22 cellular contexts compared by ENCODE assay signal in the genomic region with DNA sequence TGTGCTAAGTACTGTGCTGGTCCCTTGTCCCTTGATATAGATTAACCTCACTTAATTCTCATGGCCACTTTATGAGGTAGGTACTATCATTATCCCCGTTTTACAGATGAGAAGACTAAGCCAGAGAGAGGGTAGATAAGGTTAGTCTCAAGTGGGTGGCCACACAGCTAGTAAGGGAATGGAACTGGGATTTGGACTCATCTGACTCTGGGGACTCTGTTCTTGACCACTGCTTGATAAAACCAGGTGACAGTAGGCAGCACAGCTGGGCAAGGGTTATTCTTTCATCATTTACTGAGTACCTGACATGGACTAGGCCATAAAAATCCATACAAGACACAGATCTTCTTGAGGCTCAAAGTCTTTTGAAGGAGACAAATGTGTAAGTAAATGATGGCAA. TPM values are rescaled to one million over a fixed set of nuclear protein-coding genes. Genes with fewer than 3 reads are reported as not detected.
A peak's percentile ranks its signal among the peaks of the same experiment; 100 is the strongest.
DNase-seq lines count a peak whose midpoint lies in the region; ATAC-seq, FAIRE-seq and TF ChIP-seq lines count a peak whose summit lies in the region.
"Had no signal": no experiment of that assay in that cellular context is flagged by ENCODE, and none has a peak within 500 bp of the region (broad histone marks: within the 10 kb centered on the region; RNA-seq: fewer than 3 reads in every experiment).

No MANE protein-coding gene starts in this region.

- TF ChIP-seq RAD21 in IMR-90 (IDR thresholded peaks at IDR 0.05; ENCODE audit: low read length) (no peak), K562 (CRISPR knock-in tag; conservative IDR thresholded peaks at IDR 0.05 in 1 of 2, IDR thresholded peaks at IDR 0.05 in 1 of 2) (no peak), HepG2 (CRISPR knock-in tag; IDR thresholded peaks at IDR 0.05) (no peak)

- H3K9ac ChIP-seq in IMR-90 (ENCODE audit: low read depth, low read length): no peak overlapping the region
- H3K9ac ChIP-seq in K562 (ENCODE audit: insufficient read depth in 1 of 2, low read depth in 2 of 2, low read length in 2 of 2): no peak overlapping the region
- no peak overlapping the region for H3K9ac ChIP-seq in HepG2 (ENCODE audit: insufficient read depth, low read depth, low read length)
- H3K9ac ChIP-seq in H9 (ENCODE audit: extremely low read depth, insufficient read length, low read length): no peak overlapping the region
- H3K9ac ChIP-seq: GM23248 had no signal

- H3K36me3 ChIP-seq in IMR-90 (ENCODE audit: control insufficient read depth, insufficient read depth, low read length) (no peaks in the 10 kb centered on the region), K562 (ENCODE audit: control insufficient read depth, insufficient read depth, low read length) (no peaks in the 10 kb centered on the region; the same call in 2 of the 3 replicates), HepG2 (replicated peaks in 1 of 2; ENCODE audit: control insufficient read depth in 1 of 2, insufficient read depth in 2 of 2, low read length in 2 of 2) (no peaks in the 10 kb centered on the region), brain microvascular endothelial cell (replicated peaks) (no peaks in the 10 kb centered on the region)
- H3K36me3 ChIP-seq: BE2C had no signal

- TF ChIP-seq POLR2A in IMR-90 (IDR thresholded peaks at IDR 0.05; ENCODE audit: low read depth, low read length) (no peak), K562 (conservative IDR thresholded peaks at IDR 0.05) (no peak), HepG2 (IDR thresholded peaks at IDR 0.05; ENCODE audit: insufficient read depth in 1 of 2, low read depth in 2 of 2, low read length in 2 of 2) (no peak)

- TF ChIP-seq EP300 in K562 (IDR thresholded peaks at IDR 0.05; ENCODE audit: low read length) (no peak), HepG2 (IDR thresholded peaks at IDR 0.05; ENCODE audit: low read depth in 2 of 2, low read length in 2 of 2) (no peak), HepG2 (CRISPR knock-in tag; IDR thresholded peaks at IDR 0.05; ENCODE audit: borderline replicate concordance) (no peak)

- H2AFZ ChIP-seq in IMR-90 (replicated peaks; ENCODE audit: low read length, poor library complexity): no peak overlapping the region
- 0 out of 2 replicates have a peak overlapping the region, but pooled peaks have one; percentile 22 for H2AFZ ChIP-seq in K562 (ENCODE audit: low read depth, low read length)
- no peak overlapping the region for H2AFZ ChIP-seq in HepG2 (ENCODE audit: low read length)
- no peak overlapping the region for H2AFZ ChIP-seq in H9 (ENCODE audit: low read length)
- H2AFZ ChIP-seq: GM23248 had no signal

- H3T11ph ChIP-seq in H9 (ENCODE audit: low read length): no peak overlapping the region

- H3K9me3 Mint-ChIP-seq in nephron progenitor cell (peaks cover 4% of the 10 kb centered on the region), H9 (no peaks in the 10 kb centered on the region)
- H3K9me3 Mint-ChIP-seq: CD8-positive, alpha-beta memory T cell had no signal

- H3K79me1 ChIP-seq in IMR-90 (ENCODE audit: low read depth in 1 of 2, low read length in 2 of 2): no peaks in the 10 kb centered on the region
- no peaks in the 10 kb centered on the region for H3K79me1 ChIP-seq in H9 (ENCODE audit: insufficient read depth, low read depth, low read length, poor library complexity, severe bottlenecking)

- H3K18ac ChIP-seq in IMR-90 (ENCODE audit: low read depth, low read length) (0 out of 2 replicates have a peak overlapping the region, but pooled peaks have one; percentile 28), H9 (ENCODE audit: insufficient read length, low read depth, low read length) (no peak overlapping the region)

- H2BK5ac ChIP-seq in IMR-90 (ENCODE audit: low read depth, low read length, poor library complexity, severe bottlenecking) (no peak overlapping the region), H9 (ENCODE audit: insufficient read length, low read length) (no peak overlapping the region)

- no peaks in the 10 kb centered on the region for H3K23me2 ChIP-seq in H9 (ENCODE audit: insufficient read length, low read depth, low read length, poor library complexity, severe bottlenecking)

- DNase-seq in IMR-90: no peak
- DNase-seq in K562 (ENCODE audit: extremely low read depth in 1 of 4, low spot score in 3 of 4): no peak
- no peak for DNase-seq in HepG2 (ENCODE audit: low spot score)
- DNase-seq in nephron progenitor cell: no peak
- no peak for DNase-seq in GM10266 (ENCODE audit: extremely low spot score)
- DNase-seq in brain microvascular endothelial cell: no peak
- DNase-seq in H9: no peak
- DNase-seq: ACHN; BE2C; C1 segment of cervical spinal cord; CD4-positive, CD25-positive, alpha-beta regulatory T cell; CD8-positive, alpha-beta memory T cell; COR-L47; DMS 273 treated with DMSO at 0.1 percent for 48 hours; DMS53; DND-41 had no signal

- H3K79me2 ChIP-seq in K562 (ENCODE audit: control insufficient read depth, insufficient read depth, low read length) (no peaks in the 10 kb centered on the region), HepG2 (ENCODE audit: insufficient read depth, low read length) (no peaks in the 10 kb centered on the region), H9 (ENCODE audit: insufficient read depth, low read length) (0 out of 2 replicates have a peak, but pooled peaks cover 2% of the 10 kb centered on the region)

- in situ Hi-C loops in IMR-90 (cut with MboI; ENCODE audit: low sequenced_read_pairs) (no loop called here), K562 (cut with MboI) (no loop called here), HepG2 (cut with HindIII; ENCODE audit: extremely low pct_ligation_motif_present, low pct_unique_long_range_greater_than_20kb) (no loop called here), brain microvascular endothelial cell (cut with HindIII; ENCODE audit: low pct_ligation_motif_present, low sequenced_read_pairs) (no loop called here)

- no CpG with 5 or more reads among the region's 1 CpG for WGBS in IMR-90 (ENCODE audit: extremely low coverage in 2 of 2, insufficient read length in 1 of 2), 2 experiments
- WGBS in K562 (ENCODE audit: insufficient coverage, low coverage, missing lambda C conversion rate): 48% methylated on average over 1 of the region's 1 CpG
- WGBS in HepG2 (ENCODE audit: low lambda C conversion rate): 11% methylated on average over 1 of the region's 1 CpG
- no CpG with 5 or more reads among the region's 1 CpG for WGBS in H9 (ENCODE audit: extremely low coverage, insufficient read length, low lambda C conversion rate)

- peak overlapping the region; percentile 0; the same call in 1 of the 2 replicates for H3K4ac ChIP-seq in IMR-90 (ENCODE audit: low read depth, low read length)
- no peak overlapping the region for H3K4ac ChIP-seq in H9 (ENCODE audit: low read depth, low read length)

- no peak overlapping the region for H2AK9ac ChIP-seq in IMR-90 (replicated peaks; ENCODE audit: low read depth, low read length, poor library complexity)

- no peak overlapping the region for H4K8ac ChIP-seq in IMR-90 (ENCODE audit: low read depth in 2 of 2, low read length in 2 of 2)
- no peak overlapping the region for H4K8ac ChIP-seq in H9 (replicated peaks; ENCODE audit: insufficient read length, low read depth, low read length)

- H2AK5ac ChIP-seq in IMR-90 (ENCODE audit: low read depth, low read length) (0 out of 2 replicates have a peak overlapping the region, but pooled peaks have one; percentile 13), H9 (ENCODE audit: insufficient read length, low read length) (no peak overlapping the region)

- H3K4me1 Mint-ChIP-seq in nephron progenitor cell (peaks cover 13% of the 10 kb centered on the region), H9 (no peaks in the 10 kb centered on the region)

- H3K4me3 Mint-ChIP-seq in nephron progenitor cell (no peak overlapping the region), H9 (no peak overlapping the region)
- H3K4me3 Mint-ChIP-seq: IgD-negative memory B cell had no signal

- H3K4me2 ChIP-seq in IMR-90 (ENCODE audit: low read depth, low read length): no peak overlapping the region
- H3K4me2 ChIP-seq in K562 (ENCODE audit: insufficient read depth, low read length): no peak overlapping the region
- no peak overlapping the region for H3K4me2 ChIP-seq in HepG2 (ENCODE audit: low read depth, low read length)
- no peak overlapping the region for H3K4me2 ChIP-seq in H9 (ENCODE audit: insufficient read depth, insufficient read length, low read length)

- H2BK15ac ChIP-seq in IMR-90 (ENCODE audit: low read depth, low read length) (no peak overlapping the region), H9 (ENCODE audit: low read depth, low read length) (no peak overlapping the region)

- FAIRE-seq in K562 (lab: Jason Lieb, UNC): no peak
- FAIRE-seq in HepG2 (lab: Jason Lieb, UNC): no peak
- FAIRE-seq: A204.1, GM12891, GM19239 had no signal

- H3K9me1 ChIP-seq in IMR-90 (ENCODE audit: insufficient read depth, low read length) (no peaks in the 10 kb centered on the region), K562 (ENCODE audit: control insufficient read depth, insufficient read depth, low read length) (no peaks in the 10 kb centered on the region)

- H3K27ac ChIP-seq in IMR-90 (ENCODE audit: insufficient read depth, low read length) (no peak overlapping the region), K562 (ENCODE audit: extremely low read depth, low read depth, low read length) (no peak overlapping the region), HepG2 (ENCODE audit: extremely low read length, insufficient read depth, low read length) (no peak overlapping the region), brain microvascular endothelial cell (no peak overlapping the region), H9 (ENCODE audit: insufficient read length, low read depth, low read length) (no peak overlapping the region)
- H3K27ac ChIP-seq: GM23248, HL-60 had no signal

- ATAC-seq in IMR-90 (ENCODE audit: low read depth) (no peak), K562 (no peak), HepG2 (no peak)

- H4K20me1 ChIP-seq in IMR-90 (ENCODE audit: insufficient read depth, low read length) (no peaks in the 10 kb centered on the region), K562 (replicated peaks; ENCODE audit: control insufficient read depth, insufficient read depth, low read length) (no peaks in the 10 kb centered on the region), HepG2 (ENCODE audit: insufficient read depth, low read length) (no peaks in the 10 kb centered on the region), H9 (ENCODE audit: control insufficient read depth, insufficient read depth, insufficient read length) (no peaks in the 10 kb centered on the region)

- POLR2A ChIA-PET in IMR-90 (lab: Charles Lee; ENCODE audit: unreplicated experiment): no interaction called here
- POLR2A ChIA-PET in K562 (lab: Yijun Ruan, JAX): interaction anchor here (1.0 to 1.7 kb wide), 3 partner anchors 14 to 140 kb away, joined by 3 to 6 read pairs (median 4); no protein-coding TSS in a partner anchor
- POLR2A ChIA-PET in HepG2 (lab: Yijun Ruan, JAX): interaction anchor here (1.2 to 2.0 kb wide), 2 partner anchors 9 to 36 kb away, joined by 5 to 16 read pairs; no protein-coding TSS in a partner anchor

- H3K27me3 ChIP-seq in IMR-90 (ENCODE audit: control insufficient read depth, insufficient read depth, low read length) (no peaks in the 10 kb centered on the region; the same call in 1 of the 2 replicates), K562 (ENCODE audit: control insufficient read depth in 2 of 2, insufficient read depth in 2 of 2, low read length in 2 of 2) (no peaks in the 10 kb centered on the region), HepG2 (ENCODE audit: control insufficient read depth in 1 of 2, insufficient read depth in 2 of 2, low read length in 2 of 2) (peaks cover 0 to 2% of the 10 kb centered on the region in 2 experiments; a peak in 1 of 5 replicates), brain microvascular endothelial cell (replicated peaks) (no peaks in the 10 kb centered on the region), H9 (ENCODE audit: insufficient read depth, low read length) (no peaks in the 10 kb centered on the region)
- H3K27me3 ChIP-seq: BE2C had no signal

- H4K5ac ChIP-seq in IMR-90 (ENCODE audit: low read depth, low read length) (no peak overlapping the region), H9 (ENCODE audit: insufficient read length, low read depth, low read length) (no peak overlapping the region)

- H3K36me3 Mint-ChIP-seq in nephron progenitor cell (ENCODE audit: low read depth): no peaks in the 10 kb centered on the region
- no peaks in the 10 kb centered on the region for H3K36me3 Mint-ChIP-seq in H9 (ENCODE audit: insufficient read depth in 1 of 3, low read depth in 3 of 3)
- H3K36me3 Mint-ChIP-seq: CD8-positive, alpha-beta memory T cell had no signal

- intact Hi-C loops in IMR-90 (cut with micrococcal nuclease) (no loop called here), K562 (cut with micrococcal nuclease) (no loop called here), HepG2 (cut with micrococcal nuclease; ENCODE audit: unreplicated experiment) (no loop called here)

- CTCF ChIA-PET in IMR-90 (lab: Yijun Ruan, JAX): interaction anchor here (1.5 kb wide), 1 partner anchor 21 kb away, joined by 3 read pairs; no protein-coding TSS in a partner anchor
- CTCF ChIA-PET in K562 (lab: Yijun Ruan, JAX; ENCODE audit: low intra/inter-chr PET ratio): no interaction called here
- CTCF ChIA-PET in HepG2 (lab: Yijun Ruan, JAX; ENCODE audit: low intra/inter-chr PET ratio, low total read pairs): no interaction called here

- dilution Hi-C loops in IMR-90 (cut with HindIII; ENCODE audit: low sequenced_read_pairs, unreplicated experiment): no loop called here

- H2BK20ac ChIP-seq in IMR-90 (ENCODE audit: low read depth, low read length): no peak overlapping the region
- no peak overlapping the region for H2BK20ac ChIP-seq in H9 (ENCODE audit: low read depth, low read length, poor library complexity, severe bottlenecking)

- no peak overlapping the region; the same call in 1 of the 2 replicates for H3K23ac ChIP-seq in IMR-90 (ENCODE audit: low read depth, low read length)
- no peak overlapping the region for H3K23ac ChIP-seq in H9 (ENCODE audit: insufficient read length, low read depth, low read length)

- TF ChIP-seq CTCF in IMR-90 (conservative IDR thresholded peaks at IDR 0.05; ENCODE audit: low read depth, low read length) (no peak), K562 (IDR thresholded peaks at IDR 0.05 in 2 of 3, conservative IDR thresholded peaks at IDR 0.05 in 1 of 3; ENCODE audit: insufficient read depth in 2 of 3, low read depth in 1 of 3, low read length in 3 of 3) (no peak), HepG2 (CRISPR knock-in tag; IDR thresholded peaks at IDR 0.05) (no peak), nephron progenitor cell (IDR thresholded peaks at IDR 0.05) (no peak), GM10266 (IDR thresholded peaks at IDR 0.05; ENCODE audit: control insufficient read depth, insufficient read depth, low read depth, missing control alignments) (no peak), brain microvascular endothelial cell (IDR thresholded peaks at IDR 0.05; ENCODE audit: low read depth, low read length, missing control alignments) (no peak), H9 (conservative IDR thresholded peaks at IDR 0.05) (no peak)

- no peak overlapping the region for H2BK120ac ChIP-seq in IMR-90 (ENCODE audit: low read depth, low read length)
- H2BK120ac ChIP-seq in H9 (ENCODE audit: low read depth, low read length, poor library complexity, severe bottlenecking): no peak overlapping the region

- H3K4me3 ChIP-seq in IMR-90 (ENCODE audit: insufficient read depth, low read depth, low read length) (no peak overlapping the region), K562 (no peak overlapping the region), HepG2 (replicated peaks in 1 of 3; ENCODE audit: insufficient read depth in 1 of 3, low read depth in 2 of 3, low read length in 3 of 3) (no peak overlapping the region), brain microvascular endothelial cell (ENCODE audit: low read depth, low read length) (no peak overlapping the region)
- H3K4me3 ChIP-seq: GM23248 had no signal

- BruUV-seq in IMR-90 (replicated peaks; lab: Mats Ljungman, UMichigan) (no TSS peak), K562 (replicated peaks; lab: Mats Ljungman, UMichigan) (no TSS peak), HepG2 (replicated peaks; lab: Mats Ljungman, UMichigan) (no TSS peak)

- no peak overlapping the region for H2BK12ac ChIP-seq in H9 (ENCODE audit: insufficient read length, low read depth, low read length)

- H3K9me3 ChIP-seq in IMR-90 (ENCODE audit: control insufficient read depth, insufficient read depth, low read length) (no peaks in the 10 kb centered on the region), K562 (replicated peaks; ENCODE audit: control insufficient read depth, insufficient read depth, low read depth, low read length) (no peaks in the 10 kb centered on the region), HepG2 (ENCODE audit: low read length) (no peaks in the 10 kb centered on the region), H9 (ENCODE audit: control insufficient read depth, low read depth, low read length) (no peaks in the 10 kb centered on the region)
- H3K9me3 ChIP-seq: BE2C had no signal

- H3K4me1 ChIP-seq in IMR-90 (ENCODE audit: control insufficient read depth, insufficient read depth, low read length) (peaks cover 4% of the 10 kb centered on the region; the same call in 1 of the 2 replicates), K562 (replicated peaks in 1 of 2; ENCODE audit: control insufficient read depth in 2 of 2, insufficient read depth in 2 of 2, low read length in 2 of 2) (peaks cover under 1 to 16% of the 10 kb centered on the region in 2 experiments; a peak in 4 of 5 replicates), HepG2 (ENCODE audit: insufficient read depth, low read length) (peaks cover 72% of the 10 kb centered on the region), H9 (ENCODE audit: insufficient read depth, low read length) (no peaks in the 10 kb centered on the region)
- H3K4me1 ChIP-seq: BE2C had no signal

- H4K91ac ChIP-seq in IMR-90 (ENCODE audit: insufficient read depth, low read depth, low read length): no peak overlapping the region
- no peak overlapping the region for H4K91ac ChIP-seq in H9 (ENCODE audit: insufficient read length, low read depth, low read length)

- H3K56ac ChIP-seq in IMR-90 (ENCODE audit: extremely low read depth, insufficient read depth, low read length) (no peak overlapping the region), H9 (ENCODE audit: insufficient read length, low read depth, low read length) (no peak overlapping the region)

- H3K14ac ChIP-seq in IMR-90 (replicated peaks; ENCODE audit: low read depth, low read length): 0 out of 2 replicates have a peak overlapping the region, but pooled peaks have one; percentile 1
- H3K14ac ChIP-seq in H9 (ENCODE audit: insufficient read depth, low read length): no peak overlapping the region

- H3K27me3 Mint-ChIP-seq in nephron progenitor cell (ENCODE audit: low read depth, poor library complexity): peaks cover 7% of the 10 kb centered on the region
- H3K27me3 Mint-ChIP-seq in H9 (ENCODE audit: low read depth): no peaks in the 10 kb centered on the region
- H3K27me3 Mint-ChIP-seq: CD8-positive, alpha-beta memory T cell had no signal

- H3K27ac Mint-ChIP-seq in nephron progenitor cell (peak overlapping the region; percentile 9), H9 (no peak overlapping the region)
- H3K27ac Mint-ChIP-seq: CD4-positive, CD25-positive, alpha-beta regulatory T cell; IgD-negative memory B cell had no signal

RNA-seq across cellular contexts. Expression of gene PPP2R5A, which starts 37.2 kb away (rescaled TPM):
- total RNA-seq in IMR-90 (2012; rRNA removed): 8.4 and 15.3 TPM in 2 replicates
- polyA plus RNA-seq in IMR-90 (2012; rRNA removed): 10.3 and 12.6 TPM in 2 replicates
- polyA plus RNA-seq in IMR-90 (2012; cell fraction: cytosol; rRNA removed): 4.8 and 4.9 TPM in 2 replicates
- polyA plus RNA-seq in IMR-90 (2012; cell fraction: nucleus; rRNA removed; ENCODE audit: low replicate concordance): 3.6 and 11.5 TPM in 2 replicates
- total RNA-seq in K562 (2011; cell fraction: chromatin; rRNA removed; ENCODE audit: low replicate concordance): 22.5 and 38.1 TPM in 2 replicates
- 17.6 and 18.8 TPM in 2 replicates for total RNA-seq in K562 (2011; cell fraction: nucleolus; rRNA removed)
- total RNA-seq in K562 (2011; cell fraction: nucleoplasm; rRNA removed): 24.0 and 38.3 TPM in 2 replicates
- total RNA-seq in K562 (2014; rRNA removed): 57.2 and 59.8 TPM in 2 replicates
- total RNA-seq in K562 (2014; rRNA removed; fragmentation: Illumina TruSeq; extraction: Trizol): 64.3 and 73.5 TPM in 2 replicates
- 66.1 and 69.6 TPM in 2 replicates for total RNA-seq in K562 (2015; rRNA removed; fragmentation: Illumina TruSeq; extraction: Trizol)
- total RNA-seq in K562 (2021): 70.9 and 71.1 TPM in 2 replicates
- polyA plus RNA-seq in K562 (2011; rRNA removed): 79.3 and 106 TPM in 2 replicates
- 37.4 and 45.8 TPM in 2 replicates for polyA plus RNA-seq in K562 (2011; cell fraction: cytosol; rRNA removed)
- polyA plus RNA-seq in K562 (2011; cell fraction: nucleus; rRNA removed): 26.6 and 37.4 TPM in 2 replicates
- 45.3 and 51.5 TPM in 2 replicates for polyA plus RNA-seq in K562 (2012)
- polyA plus RNA-seq in K562 (2014; fragmentation: Illumina TruSeq; extraction: Trizol): 62.9 and 71.3 TPM in 2 replicates
- 10 to 100 TPM; 26.9 to 31.2 TPM for polyA plus RNA-seq in K562 (2014; fragmentation: Nextera tagmentation; extraction: Ambion mirVana)
- 53.8 and 62.2 TPM in 2 replicates for polyA plus RNA-seq in K562 (2014; rRNA removed)
- 59.4 and 61.4 TPM in 2 replicates for polyA minus RNA-seq in K562 (2011; rRNA and poly(A)+ RNA removed)
- polyA minus RNA-seq in K562 (2011; cell fraction: cytosol; rRNA and poly(A)+ RNA removed): 33.0 and 37.2 TPM in 2 replicates
- 25.4 and 30.1 TPM in 2 replicates for polyA minus RNA-seq in K562 (2011; cell fraction: nucleus; rRNA and poly(A)+ RNA removed)
- 22.0 and 26.5 TPM in 2 replicates for total RNA-seq in HepG2 (2016; rRNA removed; fragmentation: Illumina TruSeq; extraction: Trizol)
- 6.9 and 7.3 TPM in 2 replicates for total RNA-seq in HepG2 (2016; cell fraction: cytosol; rRNA removed; fragmentation: Illumina TruSeq; extraction: Trizol; ENCODE audit: low read depth)
- 21.8 and 25.0 TPM in 2 replicates for total RNA-seq in HepG2 (2016; cell fraction: insoluble cytoplasmic fraction; rRNA removed; fragmentation: Illumina TruSeq; extraction: Trizol)
- 22.7 and 24.3 TPM in 2 replicates for total RNA-seq in HepG2 (2016; cell fraction: membrane; rRNA removed; fragmentation: Illumina TruSeq; extraction: Trizol)
- total RNA-seq in HepG2 (2016; cell fraction: nucleus; rRNA removed; fragmentation: Illumina TruSeq; extraction: Trizol): 15.8 and 16.6 TPM in 2 replicates
- polyA plus RNA-seq in HepG2 (2011; rRNA removed): 27.5 and 31.4 TPM in 2 replicates
- 14.2 and 20.6 TPM in 2 replicates for polyA plus RNA-seq in HepG2 (2011; cell fraction: cytosol; rRNA removed)
- polyA plus RNA-seq in HepG2 (2011; cell fraction: nucleus; rRNA removed): 13.4 and 15.4 TPM in 2 replicates
- 20.6 and 22.6 TPM in 2 replicates for polyA plus RNA-seq in HepG2 (2012)
- 5.8 and 6.4 TPM in 2 replicates for polyA plus RNA-seq in HepG2 (2016; cell fraction: cytosol; fragmentation: Illumina TruSeq; extraction: Trizol; ENCODE audit: low read depth)
- 27.2 and 28.9 TPM in 2 replicates for polyA plus RNA-seq in HepG2 (2016; cell fraction: insoluble cytoplasmic fraction; fragmentation: Illumina TruSeq; extraction: Trizol; ENCODE audit: low read depth)
- polyA plus RNA-seq in HepG2 (2016; cell fraction: membrane; fragmentation: Illumina TruSeq; extraction: Trizol; ENCODE audit: low read depth): 18.6 and 19.6 TPM in 2 replicates
- polyA plus RNA-seq in HepG2 (2016; cell fraction: nucleus; fragmentation: Illumina TruSeq; extraction: Trizol; ENCODE audit: insufficient read depth, low read depth): 19.9 and 22.9 TPM in 2 replicates
- polyA minus RNA-seq in HepG2 (2011; rRNA and poly(A)+ RNA removed; ENCODE audit: low replicate concordance): 10.8 and 12.7 TPM in 2 replicates
- polyA minus RNA-seq in HepG2 (2011; cell fraction: cytosol; rRNA and poly(A)+ RNA removed): 16.4 and 21.3 TPM in 2 replicates
- 21.4 and 23.7 TPM in 2 replicates for polyA minus RNA-seq in HepG2 (2011; cell fraction: nucleus; rRNA and poly(A)+ RNA removed)
- 22.0 and 22.2 TPM in 2 replicates for total RNA-seq in H9 (2021)
